12 cellular contexts compared by ENCODE assay signal in genomic region chr14:66496188-66496807, GRCh38. TPM values are rescaled to one million over a fixed set of nuclear protein-coding genes. Genes with fewer than 3 reads are reported as not detected.
DNase-seq lines count a peak whose midpoint lies in the region; ATAC-seq, FAIRE-seq and TF ChIP-seq lines count a peak whose summit lies in the region.
"Had no signal": no experiment of that assay in that cellular context is flagged by ENCODE, and none has a peak within 500 bp of the region (broad histone marks: within the 10 kb centered on the region; RNA-seq: fewer than 3 reads in every experiment).

No MANE protein-coding gene starts in this region.

- POLR2A ChIA-PET in naive thymus-derived CD8-positive, alpha-beta T cell (lab: Charles Lee), result no interaction called here

- H3K4me3 ChIP-seq in fibroblast of the aortic adventitia (ENCODE audit: low read depth, low read length), result no peak overlapping the region

- H3K27ac Mint-ChIP-seq in naive thymus-derived CD8-positive, alpha-beta T cell, result peak overlapping the region in 4 of 10 donors; percentile 12 to 61 (median 35)
- H3K27ac Mint-ChIP-seq: natural killer cell treated with Interleukin-12 subunit alpha and Interleukin-12 subunit beta and Interleukin-15 and Interleukin-18, amount 100 ng/mL, for 72 hours had no signal

- no peak for DNase-seq in GM19239 (ENCODE audit: insufficient read length, low spot score)
- DNase-seq in RCC 7860 (ENCODE audit: low spot score), result no peak
- peak; percentile 12 for DNase-seq in fibroblast of the aortic adventitia (ENCODE audit: low read depth)
- no peak for DNase-seq in naive thymus-derived CD8-positive, alpha-beta T cell
- DNase-seq in GM10266 (ENCODE audit: extremely low spot score), result no peak
- DNase-seq in NCI-H748 treated with DMSO at 0.1 percent for 48 hours (lab: John Stamatoyannopoulos, UW), result no peak
- no peak for DNase-seq in AG08395 (ENCODE audit: low spot score)
- DNase-seq: esophagus squamous epithelium; NK-92 treated with Interleukin-12 subunit alpha and Interleukin-12 subunit beta, amount 100 ng/mL, for 24 hours had no signal

- H3K4me3 Mint-ChIP-seq in naive thymus-derived CD8-positive, alpha-beta T cell, result peak overlapping the region in 6 of 10 donors; percentile 26 to 70 (median 48)
- H3K4me3 Mint-ChIP-seq: natural killer cell treated with Interleukin-12 subunit alpha and Interleukin-12 subunit beta and Interleukin-15 and Interleukin-18, amount 100 ng/mL, for 72 hours had no signal

- ATAC-seq in naive thymus-derived CD8-positive, alpha-beta T cell, result no peak

- no peaks in the 10 kb centered on the region for H3K27me3 Mint-ChIP-seq in naive thymus-derived CD8-positive, alpha-beta T cell

- no peaks in the 10 kb centered on the region for H3K9me3 Mint-ChIP-seq in naive thymus-derived CD8-positive, alpha-beta T cell
- H3K9me3 Mint-ChIP-seq: natural killer cell treated with Interleukin-12 subunit alpha and Interleukin-12 subunit beta and Interleukin-15 and Interleukin-18, amount 100 ng/mL, for 72 hours had no signal

- peaks cover 10 to 26% (median 21%) of the 10 kb centered on the region in 4 donors for H3K4me1 Mint-ChIP-seq in naive thymus-derived CD8-positive, alpha-beta T cell

- TF ChIP-seq CTCF in fibroblast of the aortic adventitia (IDR thresholded peaks at IDR 0.05; ENCODE audit: insufficient read depth, low read length) (no peak), GM10266 (IDR thresholded peaks at IDR 0.05; ENCODE audit: control insufficient read depth, insufficient read depth, low read depth, missing control alignments) (no peak)

- no peaks in the 10 kb centered on the region for H3K36me3 Mint-ChIP-seq in naive thymus-derived CD8-positive, alpha-beta T cell
- H3K36me3 Mint-ChIP-seq: natural killer cell treated with Interleukin-12 subunit alpha and Interleukin-12 subunit beta and Interleukin-15 and Interleukin-18, amount 100 ng/mL, for 72 hours had no signal

- FAIRE-seq in GM19239 (lab: Jason Lieb, UNC) (peak; percentile 23), RCC 7860 (lab: Jason Lieb, UNC) (peak; percentile 48)

RNA-seq across cellular contexts. Expression of gene CCDC196, which starts 10.1 kb away (rescaled TPM):
- not detected in 2 replicates for total RNA-seq in fibroblast of the aortic adventitia (ENCODE audit: low replicate concordance)
- not detected for total RNA-seq in naive thymus-derived CD8-positive, alpha-beta T cell
- polyA plus RNA-seq in naive thymus-derived CD8-positive, alpha-beta T cell, result not detected
- total RNA-seq: Caco-2; esophagus squamous epithelium; natural killer cell treated with Interleukin-12 subunit alpha and Interleukin-12 subunit beta and Interleukin-15 and Interleukin-18, amount 100 ng/mL, for 72 hours had no signal
- polyA plus RNA-seq: thymus had no signal

RNA-seq across cellular contexts. Expression of gene GPHN, which starts 11.6 kb away (rescaled TPM):
- total RNA-seq in fibroblast of the aortic adventitia (ENCODE audit: low replicate concordance), result 6.5 and 18.8 TPM in 2 replicates
- 10 to 100 TPM; 11.5 to 12.1 TPM for total RNA-seq in naive thymus-derived CD8-positive, alpha-beta T cell
- 1 to 10 TPM; 2.9 to 4.2 (median 4.0) TPM for polyA plus RNA-seq in naive thymus-derived CD8-positive, alpha-beta T cell
